In the genomic region with DNA sequence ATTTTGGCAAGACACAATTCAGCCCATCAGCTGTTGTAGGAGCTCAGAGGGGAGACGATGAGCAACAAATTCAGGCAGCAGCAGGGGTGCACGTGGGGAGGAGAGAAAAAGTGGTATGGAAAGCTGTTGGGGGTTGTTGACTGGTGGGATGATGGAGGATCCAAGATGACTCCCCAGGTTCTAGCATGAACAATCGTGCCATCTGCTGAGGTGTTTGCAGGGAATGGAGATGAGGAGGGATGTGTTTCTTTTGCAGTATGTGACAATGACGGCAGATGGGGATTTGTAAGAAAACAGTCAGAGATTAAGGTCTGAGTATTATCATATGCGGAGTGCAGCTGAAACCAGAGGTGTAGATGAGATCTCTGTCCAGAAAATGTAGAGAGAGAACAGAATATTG, we compare ENCODE assay signal across 20 cellular contexts.
"Had no signal": no experiment of that assay in that cellular context is flagged by ENCODE, and none has a peak within 500 bp of the region (broad histone marks: within the 10 kb centered on the region; RNA-seq: fewer than 3 reads in every experiment).

No MANE protein-coding gene starts in this region.

- FAIRE-seq: colon, keratinocyte, small intestine had no signal

- H3K27me3 ChIP-seq: heart right ventricle, upper lobe of right lung had no signal

- H3K27ac Mint-ChIP-seq: activated B cell treated with CpG ODN at 0.5 μM for 24 hours; activated CD4-positive, alpha-beta T cell treated with anti-CD3 and anti-CD28 coated beads for 36 hours; T-helper 1 cell treated with Interleukin-12 subunit alpha and Interleukin-12 subunit beta and Interleukin-4 antibody, amounts not matched to agents 30 μg/mL and 1 μg/mL, for 36 hours had no signal

- H3K36me3 ChIP-seq: thoracic aorta had no signal

- H3K4me1 Mint-ChIP-seq: activated B cell treated with CpG ODN at 0.5 μM for 24 hours; activated CD4-positive, alpha-beta T cell treated with anti-CD3 and anti-CD28 coated beads for 36 hours had no signal

- H3K27me3 Mint-ChIP-seq: activated B cell treated with CpG ODN at 0.5 μM for 24 hours; activated CD4-positive, alpha-beta T cell treated with anti-CD3 and anti-CD28 coated beads for 36 hours; naive B cell had no signal

- DNase-seq: activated B cell treated with CpG ODN at 0.5 μM for 24 hours; activated CD4-positive, alpha-beta T cell treated with anti-CD3 and anti-CD28 coated beads for 36 hours; activated CD4-positive, alpha-beta T cell treated with anti-CD3 and anti-CD28 coated beads, Interleukin-2, amount 50 U/mL, for 4 hours; activated CD8-positive, alpha-beta memory T cell treated with anti-CD3 and anti-CD28 coated beads, Interleukin-2, amount 50 U/mL, for 48 hours; activated naive CD4-positive, alpha-beta T cell treated with Interleukin-2 at 50 U/mL for 16 hours; activated T-cell treated with anti-CD3 and anti-CD28 coated beads, Interleukin-2, amount 50 U/mL, for 4 hours; heart right ventricle; lower lobe of right lung; naive B cell; small intestine; stimulated activated CD4-positive, alpha-beta T cell treated with anti-CD3 and anti-CD28 coated beads, Interleukin-15, amount 100 ng/mL, for 24 hours; stimulated activated naive CD4-positive, alpha-beta T cell; T1000; upper lobe of right lung had no signal

- ATAC-seq: activated CD4-positive, alpha-beta T cell treated with anti-CD3 and anti-CD28 coated beads for 36 hours; activated T-cell treated with anti-CD3 and anti-CD28 coated beads, Interleukin-2, amount 50 U/mL, for 4 hours; heart right ventricle; lower lobe of right lung; sciatic nerve; upper lobe of right lung had no signal

- H3K9me3 Mint-ChIP-seq: activated B cell treated with CpG ODN at 0.5 μM for 24 hours; activated T-cell treated with anti-CD3 and anti-CD28 coated beads, Interleukin-2, amount 50 U/mL, for 4 hours; neural crest cell; T-helper 1 cell treated with Interleukin-12 subunit alpha and Interleukin-12 subunit beta and Interleukin-4 antibody, amounts not matched to agents 30 μg/mL and 1 μg/mL, for 36 hours had no signal

- H3K27ac ChIP-seq: heart right ventricle, lower lobe of right lung, thoracic aorta, upper lobe of right lung had no signal

- H3K4me1 ChIP-seq: heart right ventricle, lower lobe of right lung, upper lobe of right lung had no signal

- H3K4me3 ChIP-seq: heart right ventricle, lower lobe of right lung, thoracic aorta, upper lobe of right lung had no signal

- H3K4me3 Mint-ChIP-seq: activated B cell treated with CpG ODN at 0.5 μM for 24 hours; activated CD4-positive, alpha-beta T cell treated with anti-CD3 and anti-CD28 coated beads for 36 hours; activated T-cell treated with anti-CD3 and anti-CD28 coated beads, Interleukin-2, amount 50 U/mL, for 4 hours; naive B cell; neural crest cell; T-helper 1 cell treated with Interleukin-12 subunit alpha and Interleukin-12 subunit beta and Interleukin-4 antibody, amounts not matched to agents 30 μg/mL and 1 μg/mL, for 36 hours had no signal

- H3K9me3 ChIP-seq: heart right ventricle, lower lobe of right lung, thoracic aorta, upper lobe of right lung had no signal
